In genomic region chr7:40822861-40823260, GRCh38 we compare ENCODE assay signal across 24 cellular contexts.
DNase-seq lines count a peak whose midpoint lies in the region; FAIRE-seq and TF ChIP-seq lines count a peak whose summit lies in the region.
"Had no signal": no experiment of that assay in that cellular context is flagged by ENCODE, and none has a peak within 500 bp of the region (broad histone marks: within the 10 kb centered on the region; RNA-seq: fewer than 3 reads in every experiment).

No MANE protein-coding gene starts in this region.

- no peak for TF ChIP-seq POLR2A in H54 (IDR thresholded peaks at IDR 0.05; ENCODE audit: low read depth, low read length)

- FAIRE-seq in H54 (lab: Jason Lieb, UNC) = no peak
- FAIRE-seq: HTR-8/SVneo had no signal

- peak; percentile 33 for DNase-seq in DMS53 (lab: John Stamatoyannopoulos, UW)
- no peak for DNase-seq in DMS53 treated with DMSO at 0.1 percent for 48 hours (lab: John Stamatoyannopoulos, UW; ENCODE audit: unreplicated experiment)
- peak; percentile 58 for DNase-seq in LHCN-M2 (ENCODE audit: low read depth)
- peak; percentile 57 for DNase-seq in astrocyte of the hippocampus (ENCODE audit: low read depth, low spot score)
- peak; percentile 41 for DNase-seq in kidney glomerular epithelial cell (lab: John Stamatoyannopoulos, UW)
- no peak for DNase-seq in H54 (ENCODE audit: insufficient read length, low spot score)
- no peak for DNase-seq in activated CD8-positive, alpha-beta memory T cell treated with anti-CD3 and anti-CD28 coated beads for 24 hours
- DNase-seq in T-helper 2 cell = no peak
- DNase-seq: BE2C; CD8-positive, alpha-beta memory T cell; DMS 273 treated with DMSO at 0.1 percent for 48 hours; DND-41; HFFc6; KBM-7; NCI-H1048; NCI-H1417 treated with DMSO at 0.1 percent for 48 hours; NCI-H1694 treated with DMSO at 0.1 percent for 48 hours; NCI-H2081; NCI-H2171; NCI-H226; NCI-H524; NCI-H748 treated with DMSO at 0.1 percent for 48 hours; SHP77 treated with DMSO at 0.1 percent for 48 hours had no signal

Comparison
In these comparisons a context has a peak if more than half of its experiments do, and no peak if none do; other contexts are left out.
1. DNase-seq: peak in DMS53 (single experiment), LHCN-M2 (single experiment), astrocyte of the hippocampus (single experiment) and kidney glomerular epithelial cell (single experiment); none in DMS53 treated with DMSO at 0.1 percent for 48 hours (single experiment), H54 (single experiment), activated CD8-positive, alpha-beta memory T cell treated with anti-CD3 and anti-CD28 coated beads for 24 hours (single experiment) and T-helper 2 cell (0 of 5).